In genomic region chr3:125357032-125357658, GRCh38 we compare ENCODE assay signal across 1 cellular context.
TF ChIP-seq lines count a peak whose summit lies in the region.

No MANE protein-coding gene starts in this region.

TF ChIP-seq in HEK293, 187 proteins besides CTCF, POLR2A, EP300 and RAD21 (continued from another document):
- TF ChIP-seq ELK4 (IDR thresholded peaks at IDR 0.05; ENCODE audit: borderline replicate concordance, low read depth, low read length) (no peak), ZNF202 (tag by site-specific recombination; IDR thresholded peaks at IDR 0.05; ENCODE audit: borderline replicate concordance) (peak; percentile 52; the same call in 1 of the 2 replicates), ZNF335 (tag by site-specific recombination; conservative IDR thresholded peaks at IDR 0.05) (peak; percentile 77), ZFHX2 (tag by site-specific recombination; conservative IDR thresholded peaks at IDR 0.05) (peak; percentile 57), ZBTB10 (tag by site-specific recombination; IDR thresholded peaks at IDR 0.05) (no peak), ZNF341 (tag by site-specific recombination; IDR thresholded peaks at IDR 0.05; ENCODE audit: low read depth) (peak; percentile 80), PRDM10 (tag by site-specific recombination; IDR thresholded peaks at IDR 0.05) (0 out of 2 replicates have a peak, but pooled peaks have one; percentile 21), KLF16 (tag by site-specific recombination; IDR thresholded peaks at IDR 0.05) (no peak), ZBTB8A (tag by site-specific recombination; IDR thresholded peaks at IDR 0.05) (peak; percentile 35; the same call in 1 of the 2 replicates), PATZ1 (tag by site-specific recombination; IDR thresholded peaks at IDR 0.05) (peak; percentile 44), ZBTB17 (tag by site-specific recombination; IDR thresholded peaks at IDR 0.05) (no peak)
